2 cellular contexts compared by ENCODE assay signal in the genomic region with DNA sequence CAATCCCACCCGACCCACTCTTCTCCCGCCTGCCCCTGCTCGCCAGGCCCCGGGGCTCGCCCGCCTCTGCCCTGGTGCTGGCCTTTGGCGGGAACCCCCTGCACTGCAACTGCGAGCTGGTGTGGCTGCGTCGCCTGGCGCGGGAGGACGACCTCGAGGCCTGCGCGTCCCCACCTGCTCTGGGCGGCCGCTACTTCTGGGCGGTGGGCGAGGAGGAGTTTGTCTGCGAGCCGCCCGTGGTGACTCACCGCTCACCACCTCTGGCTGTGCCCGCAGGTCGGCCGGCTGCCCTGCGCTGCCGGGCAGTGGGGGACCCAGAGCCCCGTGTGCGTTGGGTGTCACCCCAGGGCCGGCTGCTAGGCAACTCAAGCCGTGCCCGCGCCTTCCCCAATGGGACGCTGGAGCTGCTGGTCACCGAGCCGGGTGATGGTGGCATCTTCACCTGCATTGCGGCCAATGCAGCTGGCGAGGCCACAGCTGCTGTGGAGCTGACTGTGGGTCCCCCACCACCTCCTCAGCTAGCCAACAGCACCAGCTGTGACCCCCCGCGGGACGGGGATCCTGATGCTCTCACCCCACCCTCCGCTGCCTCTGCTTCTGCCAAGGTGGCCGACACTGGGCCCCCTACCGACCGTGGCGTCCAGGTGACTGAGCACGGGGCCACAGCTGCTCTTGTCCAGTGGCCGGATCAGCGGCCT.
TF ChIP-seq lines count a peak whose summit lies in the region.

No MANE protein-coding gene starts in this region.

TF ChIP-seq in A549, 52 proteins besides CTCF, POLR2A, EP300 and RAD21:
- TF ChIP-seq FOSL2 (IDR thresholded peaks at IDR 0.05): no peak
- TF ChIP-seq FOSL2 (CRISPR knock-in tag; IDR thresholded peaks at IDR 0.05): peak; percentile 17; the same call in 1 of the 2 replicates
- TF ChIP-seq HDAC2 (IDR thresholded peaks at IDR 0.05): no peak

TF ChIP-seq in H1, 55 proteins besides CTCF, POLR2A, EP300 and RAD21:
- TF ChIP-seq BRCA1 (IDR thresholded peaks at IDR 0.05; ENCODE audit: low read depth, low read length) (no peak), JUND (IDR thresholded peaks at IDR 0.05; ENCODE audit: low read length) (no peak), ZNF274 (IDR thresholded peaks at IDR 0.05; ENCODE audit: borderline replicate concordance, extremely low read depth, low read length) (no peak), SP4 (IDR thresholded peaks at IDR 0.05; ENCODE audit: low read length) (no peak), KDM1A (IDR thresholded peaks at IDR 0.05; ENCODE audit: borderline replicate concordance, low read length) (no peak), BACH1 (IDR thresholded peaks at IDR 0.05; ENCODE audit: low read length) (no peak), GABPA (IDR thresholded peaks at IDR 0.05; ENCODE audit: borderline replicate concordance, insufficient read depth, low read length) (no peak), RNF2 (IDR thresholded peaks at IDR 0.05; ENCODE audit: borderline replicate concordance, low read depth, low read length, missing control alignments, poor library complexity, severe bottlenecking) (no peak), SIN3A (conservative IDR thresholded peaks at IDR 0.05 in 1 of 2, IDR thresholded peaks at IDR 0.05 in 1 of 2; ENCODE audit: low read depth in 1 of 2, low read length in 2 of 2) (no peak), PHF8 (conservative IDR thresholded peaks at IDR 0.05; ENCODE audit: low read depth, low read length) (no peak), FOSL1 (IDR thresholded peaks at IDR 0.05; ENCODE audit: insufficient read depth, low read depth, low read length) (no peak), BCL11A (IDR thresholded peaks at IDR 0.05; ENCODE audit: low read depth in 2 of 2, low read length in 2 of 2) (no peak), TEAD4 (IDR thresholded peaks at IDR 0.05; ENCODE audit: low read depth, low read length) (no peak)
- TF ChIP-seq, protein P1, sequence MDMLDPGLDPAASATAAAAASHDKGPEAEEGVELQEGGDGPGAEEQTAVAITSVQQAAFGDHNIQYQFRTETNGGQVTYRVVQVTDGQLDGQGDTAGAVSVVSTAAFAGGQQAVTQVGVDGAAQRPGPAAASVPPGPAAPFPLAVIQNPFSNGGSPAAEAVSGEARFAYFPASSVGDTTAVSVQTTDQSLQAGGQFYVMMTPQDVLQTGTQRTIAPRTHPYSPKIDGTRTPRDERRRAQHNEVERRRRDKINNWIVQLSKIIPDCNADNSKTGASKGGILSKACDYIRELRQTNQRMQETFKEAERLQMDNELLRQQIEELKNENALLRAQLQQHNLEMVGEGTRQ (IDR thresholded peaks at IDR 0.05; ENCODE audit: low read length): no peak
- TF ChIP-seq, protein P2, sequence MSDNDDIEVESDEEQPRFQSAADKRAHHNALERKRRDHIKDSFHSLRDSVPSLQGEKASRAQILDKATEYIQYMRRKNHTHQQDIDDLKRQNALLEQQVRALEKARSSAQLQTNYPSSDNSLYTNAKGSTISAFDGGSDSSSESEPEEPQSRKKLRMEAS (IDR thresholded peaks at IDR 0.05): no peak
